Comparison of ENCODE assay signal across 14 cellular contexts in the genomic region with DNA sequence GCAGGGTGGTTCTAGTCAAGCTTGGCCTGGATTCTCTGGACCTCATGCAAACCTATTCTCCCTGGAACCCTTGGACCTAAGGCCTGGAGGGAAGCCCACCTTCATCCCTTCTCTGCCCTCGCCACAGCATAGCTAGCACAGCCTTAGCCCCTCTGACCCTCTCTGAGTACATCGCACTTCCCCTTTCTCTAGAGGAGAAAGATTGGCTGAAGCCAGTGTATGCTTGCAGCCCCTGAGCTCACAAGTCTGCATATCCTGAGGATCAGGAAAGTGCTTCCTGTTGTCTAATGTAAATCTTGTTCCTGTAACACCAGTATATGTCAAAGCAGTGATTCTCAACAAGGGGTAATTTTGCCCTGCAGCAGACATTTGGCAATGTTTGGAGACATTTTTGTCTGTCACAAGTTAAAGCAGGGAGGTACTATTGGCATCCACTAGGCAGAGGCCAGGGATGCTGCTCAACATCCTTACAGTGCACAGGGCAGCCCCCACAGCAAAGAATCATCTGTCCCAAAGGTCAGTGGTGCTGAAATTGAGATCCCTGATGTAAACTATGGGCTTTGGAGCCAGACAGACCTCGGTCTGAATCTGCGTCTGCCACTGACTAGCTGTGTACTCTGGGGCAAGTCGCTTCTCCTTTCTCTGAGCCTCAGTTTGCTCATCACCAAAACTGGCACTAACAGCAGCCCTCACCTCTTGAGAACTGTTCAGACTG. TPM values are rescaled to one million over a fixed set of nuclear protein-coding genes. Genes with fewer than 3 reads are reported as not detected.
DNase-seq lines count a peak whose midpoint lies in the region; ATAC-seq and TF ChIP-seq lines count a peak whose summit lies in the region.
"Had no signal": no experiment of that assay in that cellular context is flagged by ENCODE, and none has a peak within 500 bp of the region (broad histone marks: within the 10 kb centered on the region; RNA-seq: fewer than 3 reads in every experiment).

No MANE protein-coding gene starts in this region.

- H3K4me1 ChIP-seq in iPS-20b (ENCODE audit: insufficient read depth, low read length) (peaks cover 14% of the 10 kb centered on the region; the same call in 1 of the 2 replicates), subcutaneous abdominal adipose tissue (ENCODE audit: control insufficient read depth in 5 of 5, insufficient read depth in 5 of 5, low read length in 5 of 5) (peaks cover 22 to 83% (median 73%) of the 10 kb centered on the region in 5 donors)

- H3K36me3 ChIP-seq in iPS-20b (ENCODE audit: insufficient read depth, low read depth, low read length) (no peaks in the 10 kb centered on the region), subcutaneous abdominal adipose tissue (ENCODE audit: control insufficient read depth in 5 of 5, insufficient read depth in 5 of 5, low read length in 5 of 5) (no peaks in the 10 kb centered on the region)

- TF ChIP-seq CTCF in glutamatergic neuron (IDR thresholded peaks at IDR 0.05; ENCODE audit: partially characterized antibody, unreplicated experiment) = no peak

- H3K27me3 ChIP-seq in iPS-20b (ENCODE audit: insufficient read depth, low read length) (peaks cover 39% of the 10 kb centered on the region), subcutaneous abdominal adipose tissue (ENCODE audit: control insufficient read depth in 5 of 5, insufficient read depth in 4 of 5, low read length in 5 of 5) (no peaks in the 10 kb centered on the region)

- H3K4me3 Mint-ChIP-seq in glutamatergic neuron (ENCODE audit: unreplicated experiment) = no peak overlapping the region

- DNase-seq in SIG-M5 treated with dmso at 0.1 percent for 504 hours (lab: John Stamatoyannopoulos, UW; ENCODE audit: unreplicated experiment) = peak; percentile 73
- DNase-seq in SIG-M5 (lab: John Stamatoyannopoulos, UW) = no peak
- peak; percentile 48 for DNase-seq in OCI-M1 (lab: John Stamatoyannopoulos, UW)
- DNase-seq in glutamatergic neuron = no peak
- DNase-seq: activated T-cell treated with anti-CD3 and anti-CD28 coated beads, Interleukin-2, amount 50 U/mL, for 24 hours; anterior cingulate cortex; DMS79; foreskin melanocyte; islet precursor cell had no signal

- 0 out of 2 replicates have a peak overlapping the region, but pooled peaks have one; percentile 10 for H3K4me3 ChIP-seq in iPS-20b (ENCODE audit: low read length)
- H3K4me3 ChIP-seq in subcutaneous abdominal adipose tissue (ENCODE audit: low read depth in 1 of 5, low read length in 5 of 5) = no peak overlapping the region

- H3K9ac ChIP-seq in iPS-20b (ENCODE audit: low read depth, low read length) = no peak overlapping the region
- peak overlapping the region in 1 of 5 donors; percentile 21 for H3K9ac ChIP-seq in subcutaneous abdominal adipose tissue (ENCODE audit: low read length in 5 of 5)

- H3K27ac ChIP-seq in iPS-20b (ENCODE audit: low read length) (no peak overlapping the region), subcutaneous abdominal adipose tissue (ENCODE audit: low read depth, low read length) (peak overlapping the region; percentile 90)

- H3K27me3 Mint-ChIP-seq in glutamatergic neuron (ENCODE audit: unreplicated experiment) = peaks cover 20% of the 10 kb centered on the region

- ATAC-seq in GM21528 (IDR thresholded peaks at IDR 0.05; ENCODE audit: low FRiP score, unreplicated experiment) (no peak), GM19035 (IDR thresholded peaks at IDR 0.05; ENCODE audit: unreplicated experiment) (no peak)
- ATAC-seq: Panc1 had no signal

- H3K36me3 Mint-ChIP-seq in glutamatergic neuron (ENCODE audit: unreplicated experiment) = no peaks in the 10 kb centered on the region

- peaks cover 7% of the 10 kb centered on the region for H3K4me1 Mint-ChIP-seq in glutamatergic neuron (ENCODE audit: low read depth, unreplicated experiment)

- peaks cover 6% of the 10 kb centered on the region for H3K9me3 Mint-ChIP-seq in glutamatergic neuron (ENCODE audit: unreplicated experiment)
- H3K9me3 Mint-ChIP-seq: activated T-cell treated with anti-CD3 and anti-CD28 coated beads, Interleukin-2, amount 50 U/mL, for 24 hours had no signal

- no peak overlapping the region for H3K27ac Mint-ChIP-seq in glutamatergic neuron (ENCODE audit: unreplicated experiment)
- H3K27ac Mint-ChIP-seq: activated T-cell treated with anti-CD3 and anti-CD28 coated beads, Interleukin-2, amount 50 U/mL, for 24 hours had no signal

- H3K9me3 ChIP-seq in iPS-20b (ENCODE audit: insufficient read depth, low read depth, low read length) = no peaks in the 10 kb centered on the region
- H3K9me3 ChIP-seq in subcutaneous abdominal adipose tissue (ENCODE audit: control insufficient read depth in 5 of 5, low read length in 5 of 5) = no peaks in the 10 kb centered on the region

RNA-seq across cellular contexts. Expression of gene PRKCD, which starts 2.2 kb away (rescaled TPM):
- 5.4 TPM for total RNA-seq in glutamatergic neuron (ENCODE audit: unreplicated experiment)

RNA-seq across cellular contexts. Expression of gene RFT1, which starts 28.6 kb away (rescaled TPM):
- 10.5 TPM for total RNA-seq in glutamatergic neuron (ENCODE audit: unreplicated experiment)

Comparison
In these comparisons a context has a peak if more than half of its experiments do, and no peak if none do; other contexts are left out.
1. DNase-seq: peak in SIG-M5 treated with dmso at 0.1 percent for 504 hours (single experiment) and OCI-M1 (single experiment); none in SIG-M5 (single experiment) and glutamatergic neuron (single experiment).